ENCODE assay signal across 9 cellular contexts in the genomic region with DNA sequence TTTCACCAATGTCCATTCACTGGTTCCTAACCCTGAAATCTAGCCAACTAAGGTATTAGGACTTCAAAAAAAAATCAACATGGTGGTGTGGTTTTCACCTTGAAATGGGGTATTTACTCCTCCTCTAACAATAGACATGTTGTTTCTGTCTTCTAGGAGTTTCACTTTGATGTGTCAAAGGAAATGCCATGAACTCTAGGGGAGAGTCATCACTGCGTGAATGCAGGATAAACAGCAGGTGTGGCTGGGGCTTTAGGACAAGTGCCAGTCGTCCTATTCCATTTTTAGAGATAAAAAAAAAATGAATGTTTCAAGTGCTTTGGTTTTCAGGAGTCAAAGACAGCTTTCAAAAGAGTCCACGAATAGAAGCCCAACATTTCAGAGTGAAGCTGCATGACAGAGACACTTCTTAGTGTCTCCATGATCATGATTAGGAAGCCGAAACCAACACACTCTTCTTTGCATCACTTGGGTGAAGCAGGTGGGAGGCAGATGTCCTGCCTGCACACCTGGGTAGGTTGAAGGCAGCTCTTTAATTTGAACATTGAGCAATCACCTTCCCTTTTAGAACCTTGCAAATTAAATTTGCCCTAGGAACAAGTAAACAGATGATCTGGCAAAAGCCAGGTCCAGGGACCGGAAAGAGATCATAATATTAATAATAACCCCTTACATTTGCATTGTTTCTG.
DNase-seq lines count a peak whose midpoint lies in the region; ATAC-seq and TF ChIP-seq lines count a peak whose summit lies in the region.
"Had no signal": no experiment of that assay in that cellular context is flagged by ENCODE, and none has a peak within 500 bp of the region (broad histone marks: within the 10 kb centered on the region; RNA-seq: fewer than 3 reads in every experiment).

No MANE protein-coding gene starts in this region.

- no peak overlapping the region for H3K27ac ChIP-seq in tibial nerve

- no peak overlapping the region for H3K4me3 ChIP-seq in tibial nerve

- peaks cover 0 to 14% (median 5%) of the 10 kb centered on the region in 4 donors for H3K4me1 ChIP-seq in tibial nerve

- 81 to 82% methylated on average over 5 of the region's 5 CpGs for WGBS in tibial nerve, 2 donors

- H3K36me3 ChIP-seq in tibial nerve = no peaks in the 10 kb centered on the region

- no peak for TF ChIP-seq POLR2A in tibial nerve (IDR thresholded peaks at IDR 0.05)

- ATAC-seq in GM18517 (IDR thresholded peaks at IDR 0.05; ENCODE audit: unreplicated experiment) = peak; percentile 92
- ATAC-seq in GM21619 (IDR thresholded peaks at IDR 0.05; ENCODE audit: unreplicated experiment) = peak; percentile 96
- ATAC-seq in HG03571 (IDR thresholded peaks at IDR 0.05; ENCODE audit: unreplicated experiment) = peak; percentile 89
- peak; percentile 60 for ATAC-seq in esophagus mucosa

- no peak for TF ChIP-seq EP300 in tibial nerve (IDR thresholded peaks at IDR 0.05)

- no peaks in the 10 kb centered on the region for H3K9me3 ChIP-seq in tibial nerve

- no peaks in the 10 kb centered on the region for H3K27me3 ChIP-seq in tibial nerve

- no peak for TF ChIP-seq CTCF in tibial nerve (IDR thresholded peaks at IDR 0.05)

- no peak for DNase-seq in tibial nerve (ENCODE audit: low spot score in 2 of 2)
- no peak for DNase-seq in globus pallidus (ENCODE audit: low spot score)
- DNase-seq in activated CD4-positive, CD25-positive, alpha-beta regulatory T cell treated with anti-CD3 and anti-CD28 coated beads, Interleukin-2, amount 50 U/mL, for 72 hours = no peak
- no peak for DNase-seq in OCI-M1 (lab: John Stamatoyannopoulos, UW)
- DNase-seq: H7 had no signal
